ENCODE assay signal across 23 cellular contexts in genomic region chr15:86403221-86403620, GRCh38.
"Had no signal": no experiment of that assay in that cellular context is flagged by ENCODE, and none has a peak within 500 bp of the region (broad histone marks: within the 10 kb centered on the region; RNA-seq: fewer than 3 reads in every experiment).

No MANE protein-coding gene starts in this region.

- H3K9me3 ChIP-seq: colonic mucosa, esophagus muscularis mucosa, esophagus squamous epithelium, gastrocnemius medialis, gastroesophageal sphincter, heart left ventricle, heart right ventricle had no signal

- H3K4me1 ChIP-seq: colonic mucosa, esophagus muscularis mucosa, esophagus squamous epithelium, foreskin keratinocyte, gastroesophageal sphincter, heart left ventricle, heart right ventricle had no signal

- H3K27ac ChIP-seq: colonic mucosa, coronary artery, dorsolateral prefrontal cortex, epithelial cell of prostate, esophagus muscularis mucosa, esophagus squamous epithelium, foreskin keratinocyte, gastroesophageal sphincter, heart left ventricle, heart right ventricle had no signal

- H3K27me3 ChIP-seq: colonic mucosa, esophagus muscularis mucosa, esophagus squamous epithelium, foreskin keratinocyte, gastrocnemius medialis, gastroesophageal sphincter had no signal

- H3K36me3 ChIP-seq: colonic mucosa, esophagus muscularis mucosa, esophagus squamous epithelium, gastrocnemius medialis, gastroesophageal sphincter, heart left ventricle, heart right ventricle had no signal

- H3K27me3 Mint-ChIP-seq: dendritic cell treated with granulocyte-macrophage colony-stimulating factor and Interleukin-4, amounts not matched to agents 40 ng/mL and 50 ng/mL, for 4 days; effector memory CD8-positive, alpha-beta T cell had no signal

- H3K27ac Mint-ChIP-seq: dendritic cell treated with granulocyte-macrophage colony-stimulating factor and Interleukin-4, amounts not matched to agents 40 ng/mL and 50 ng/mL, for 4 days; effector memory CD8-positive, alpha-beta T cell had no signal

- H3K4me3 Mint-ChIP-seq: dendritic cell treated with granulocyte-macrophage colony-stimulating factor and Interleukin-4, amounts not matched to agents 40 ng/mL and 50 ng/mL, for 4 days; effector memory CD8-positive, alpha-beta T cell had no signal

- H3K4me3 ChIP-seq: colonic mucosa, coronary artery, dorsolateral prefrontal cortex, esophagus muscularis mucosa, esophagus squamous epithelium, gastrocnemius medialis, gastroesophageal sphincter, heart left ventricle, heart right ventricle had no signal

- DNase-seq: colonic mucosa; cortex of kidney; dermis blood vessel endothelial cell; dorsolateral prefrontal cortex; effector CD4-positive, alpha-beta T cell; effector CD8-positive, alpha-beta T cell; effector memory CD4-positive, alpha-beta T cell; effector memory CD8-positive, alpha-beta T cell; erythroblast; esophagus squamous epithelium; foreskin fibroblast; foreskin keratinocyte; foreskin melanocyte; gastrocnemius medialis; glutamatergic neuron; head of caudate nucleus; heart left ventricle; heart right ventricle had no signal

- H3K9me3 Mint-ChIP-seq: effector memory CD8-positive, alpha-beta T cell had no signal
